ENCODE assay signal across 8 cellular contexts in the genomic region with DNA sequence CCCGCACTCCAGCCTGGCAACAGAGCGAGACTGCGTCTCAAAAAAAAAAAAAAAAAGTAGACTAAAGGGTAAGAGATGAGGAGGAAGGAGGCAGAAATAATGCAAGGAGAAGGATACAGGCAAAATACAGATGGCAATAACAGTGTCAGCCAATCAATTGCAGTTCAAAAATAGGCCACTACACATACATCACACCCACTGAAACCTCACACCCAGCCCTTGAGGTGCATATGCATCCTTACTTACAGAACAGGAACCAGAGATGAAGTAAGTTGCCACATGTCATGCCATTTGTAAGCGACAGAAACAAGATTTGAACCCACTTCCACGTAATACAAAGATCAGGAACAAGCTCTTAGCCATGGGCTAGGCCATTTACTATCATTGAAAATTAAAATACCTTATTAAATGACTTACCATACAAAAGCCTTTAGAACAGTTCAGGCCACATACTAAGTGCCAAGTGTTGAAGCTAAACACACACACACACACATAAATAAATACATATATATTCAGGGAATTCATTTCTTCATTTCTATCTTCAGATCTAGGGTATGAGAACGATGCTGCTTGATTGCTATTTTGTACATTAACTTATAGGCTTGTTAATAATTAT.
DNase-seq lines count a peak whose midpoint lies in the region; ATAC-seq and TF ChIP-seq lines count a peak whose summit lies in the region.

No MANE protein-coding gene starts in this region.

- TF ChIP-seq EP300 in upper lobe of left lung (IDR thresholded peaks at IDR 0.05): no peak

- H3K27me3 ChIP-seq in muscle layer of duodenum (ENCODE audit: low read depth, low read length) (no peaks in the 10 kb centered on the region), upper lobe of left lung (no peaks in the 10 kb centered on the region)

- ATAC-seq in upper lobe of left lung (ENCODE audit: low FRiP score in 2 of 2) (peak; percentile 66 to 78), HG02571 (IDR thresholded peaks at IDR 0.05; ENCODE audit: unreplicated experiment) (no peak), HG03175 (IDR thresholded peaks at IDR 0.05; ENCODE audit: unreplicated experiment) (no peak)

- H3K9me3 ChIP-seq in muscle layer of duodenum (ENCODE audit: control insufficient read depth in 1 of 2, low read length in 2 of 2) (no peaks in the 10 kb centered on the region), upper lobe of left lung (peaks cover 0 to 11% (median 3%) of the 10 kb centered on the region in 4 donors)

- WGBS in upper lobe of left lung, 2 donors: 70 to 72% methylated on average over 5 to 6 of the region's 6 CpGs

- H3K4me3 ChIP-seq in muscle layer of duodenum (ENCODE audit: low read depth in 1 of 2, low read length in 2 of 2) (no peak overlapping the region), upper lobe of left lung (no peak overlapping the region)

- H3K36me3 ChIP-seq in muscle layer of duodenum (ENCODE audit: control insufficient read depth in 1 of 2, insufficient read depth in 2 of 2, low read length in 2 of 2): peaks cover 0 to 8% of the 10 kb centered on the region in 2 donors
- H3K36me3 ChIP-seq in upper lobe of left lung: peaks cover 0 to 11% (median 0%) of the 10 kb centered on the region in 4 donors

- H3K4me1 ChIP-seq in muscle layer of duodenum (ENCODE audit: control insufficient read depth in 1 of 2, insufficient read depth in 2 of 2, low read length in 2 of 2) (peaks cover 0 to 18% of the 10 kb centered on the region in 2 donors), upper lobe of left lung (peaks cover 10 to 19% (median 14%) of the 10 kb centered on the region in 4 donors)

- peak in 3 of 6 experiments; percentile 24 to 33 (median 27) for TF ChIP-seq CTCF in upper lobe of left lung (IDR thresholded peaks at IDR 0.05)

- TF ChIP-seq POLR2A in upper lobe of left lung (IDR thresholded peaks at IDR 0.05): no peak

- H3K27ac ChIP-seq in muscle layer of duodenum (ENCODE audit: low read length) (peak overlapping the region; percentile 82), upper lobe of left lung (peak overlapping the region; percentile 42 to 70 (median 58))

- peak; percentile 11 for DNase-seq in activated T-cell treated with anti-CD3 and anti-CD28 coated beads for 1 hour (ENCODE audit: low read depth)
- DNase-seq in activated T-cell treated with anti-CD3 and anti-CD28 coated beads, Interleukin-2, amount 50 U/mL, for 1 hour: no peak
- peak; percentile 77 for DNase-seq in activated effector memory CD4-positive, alpha-beta T cell treated with anti-CD3 and anti-CD28 coated beads, Interleukin-2, amount 50 U/mL, for 16 hours
- DNase-seq in upper lobe of left lung: peak in 1 of 2 donors; percentile 63
- DNase-seq in NCI-H1417 (lab: John Stamatoyannopoulos, UW): no peak

Comparison
In these comparisons a context has a peak if more than half of its experiments do, and no peak if none do; other contexts are left out.
1. DNase-seq: peak in activated T-cell treated with anti-CD3 and anti-CD28 coated beads for 1 hour (single experiment) and activated effector memory CD4-positive, alpha-beta T cell treated with anti-CD3 and anti-CD28 coated beads, Interleukin-2, amount 50 U/mL, for 16 hours (single experiment); none in activated T-cell treated with anti-CD3 and anti-CD28 coated beads, Interleukin-2, amount 50 U/mL, for 1 hour (single experiment) and NCI-H1417 (0 of 3).
2. ATAC-seq: peak in upper lobe of left lung (2 of 2); none in HG02571 (single experiment) and HG03175 (single experiment).